Comparison of ENCODE assay signal across 14 cellular contexts in genomic region chr1:167056529-167057296, GRCh38. TPM values are rescaled to one million over a fixed set of nuclear protein-coding genes. Genes with fewer than 3 reads are reported as not detected.
DNase-seq lines count a peak whose midpoint lies in the region; ATAC-seq and TF ChIP-seq lines count a peak whose summit lies in the region.
"Had no signal": no experiment of that assay in that cellular context is flagged by ENCODE, and none has a peak within 500 bp of the region (broad histone marks: within the 10 kb centered on the region; RNA-seq: fewer than 3 reads in every experiment).

No MANE protein-coding gene starts in this region.

- H3K23ac ChIP-seq in IMR-90 (ENCODE audit: low read depth, low read length) = no peak overlapping the region
- peak overlapping the region; percentile 76 for H3K23ac ChIP-seq in trophoblast cell (ENCODE audit: low read length)

- dilution Hi-C loops in IMR-90 (cut with HindIII; ENCODE audit: low sequenced_read_pairs, unreplicated experiment) = no loop called here

- no peak overlapping the region for H4K8ac ChIP-seq in IMR-90 (ENCODE audit: low read depth in 2 of 2, low read length in 2 of 2)
- no peak overlapping the region for H4K8ac ChIP-seq in trophoblast cell (ENCODE audit: low read depth, low read length)

- H2BK15ac ChIP-seq in IMR-90 (ENCODE audit: low read depth, low read length) = no peak overlapping the region

- BruUV-seq in IMR-90 (replicated peaks; lab: Mats Ljungman, UMichigan) (no TSS peak), PC-9 (replicated peaks; lab: Mats Ljungman, UMichigan) (no TSS peak)

- H3K27ac ChIP-seq in IMR-90 (ENCODE audit: insufficient read depth, low read length) (no peak overlapping the region), PC-9 (no peak overlapping the region), trophoblast cell (ENCODE audit: low read depth, low read length) (no peak overlapping the region)
- H3K27ac ChIP-seq: gastrocnemius medialis, right atrium auricular region, WERI-Rb-1 had no signal

- H2BK5ac ChIP-seq in IMR-90 (ENCODE audit: low read depth, low read length, poor library complexity, severe bottlenecking) (peak overlapping the region; percentile 91), trophoblast cell (ENCODE audit: low read depth, low read length, poor library complexity) (no peak overlapping the region)

- intact Hi-C loops in activated CD4-positive, alpha-beta T cell treated with anti-CD3 and anti-CD28 coated beads for 36 hours (cut with DNase I, micrococcal nuclease) = loop anchor here (5.0 kb wide), 2 partner anchors 84 to 219 kb away; partner anchors contain the start of gene POGK (in 1 of the 2)
- intact Hi-C loops in IMR-90 (cut with micrococcal nuclease) (loop anchor here (5.0 kb wide), 1 partner anchor 569 kb away; no protein-coding TSS in a partner anchor), PC-9 (cut with micrococcal nuclease; ENCODE audit: unreplicated experiment) (loop anchor here (1.0 to 5.0 kb wide), 2 partner anchors 146 to 1454 kb away; no protein-coding TSS in a partner anchor)

- in situ Hi-C loops in IMR-90 (cut with MboI; ENCODE audit: low sequenced_read_pairs) = loop anchor here (10.0 kb wide), 2 partner anchors 142 to 582 kb away; no protein-coding TSS in a partner anchor

- CTCF ChIA-PET in activated CD4-positive, alpha-beta T cell treated with anti-CD3 and anti-CD28 coated beads for 36 hours (lab: Charles Lee) = interaction anchor here (0.8 to 11.2 kb wide), 14 partner anchors 10 to 471 kb away, joined by 3 to 541 read pairs (median 4); partner anchors contain the start of gene TADA1
- CTCF ChIA-PET in IMR-90 (lab: Yijun Ruan, JAX) = interaction anchor here (0.8 to 4.8 kb wide), 4 partner anchors 147 to 484 kb away, joined by 3 to 41 read pairs (median 3); no protein-coding TSS in a partner anchor
- CTCF ChIA-PET in PC-9 (lab: Charles Lee) = interaction anchor here (0.7 to 1.4 kb wide), 7 partner anchors 131 to 1352 kb away, joined by 3 to 9 read pairs (median 3); no protein-coding TSS in a partner anchor

- H3K9me1 ChIP-seq in IMR-90 (ENCODE audit: insufficient read depth, low read length) = peaks cover 6% of the 10 kb centered on the region; the same call in 1 of the 2 replicates

- peak overlapping the region; percentile 31 for H2AK9ac ChIP-seq in IMR-90 (replicated peaks; ENCODE audit: low read depth, low read length, poor library complexity)

- no peaks in the 10 kb centered on the region for H3K9me3 Mint-ChIP-seq in activated CD4-positive, alpha-beta T cell treated with anti-CD3 and anti-CD28 coated beads for 36 hours (ENCODE audit: low read depth)

- H3K27ac Mint-ChIP-seq in activated CD4-positive, alpha-beta T cell treated with anti-CD3 and anti-CD28 coated beads for 36 hours = no peak overlapping the region

- H4K20me1 ChIP-seq in IMR-90 (ENCODE audit: insufficient read depth, low read length) = no peaks in the 10 kb centered on the region
- no peaks in the 10 kb centered on the region for H4K20me1 ChIP-seq in PC-9 (ENCODE audit: insufficient read depth)

- H4K91ac ChIP-seq in IMR-90 (ENCODE audit: insufficient read depth, low read depth, low read length) (no peak overlapping the region), trophoblast cell (ENCODE audit: low read depth, low read length) (no peak overlapping the region)

- no peak for TF ChIP-seq POLR2A in IMR-90 (IDR thresholded peaks at IDR 0.05; ENCODE audit: low read depth, low read length)

- H3K9ac ChIP-seq in IMR-90 (ENCODE audit: low read depth, low read length) (no peak overlapping the region), trophoblast cell (ENCODE audit: low read length) (no peak overlapping the region)
- H3K9ac ChIP-seq: SK-N-SH had no signal

- no peaks in the 10 kb centered on the region for H3K27me3 Mint-ChIP-seq in activated CD4-positive, alpha-beta T cell treated with anti-CD3 and anti-CD28 coated beads for 36 hours

- H3K36me3 ChIP-seq in IMR-90 (ENCODE audit: control insufficient read depth, insufficient read depth, low read length) = no peaks in the 10 kb centered on the region
- no peaks in the 10 kb centered on the region for H3K36me3 ChIP-seq in PC-9 (ENCODE audit: low read depth)
- no peaks in the 10 kb centered on the region for H3K36me3 ChIP-seq in trophoblast cell (ENCODE audit: control insufficient read depth in 1 of 2, insufficient read depth in 2 of 2, low read length in 2 of 2)
- H3K36me3 ChIP-seq: gastrocnemius medialis, right atrium auricular region, WERI-Rb-1 had no signal

- ATAC-seq in activated CD4-positive, alpha-beta T cell treated with anti-CD3 and anti-CD28 coated beads for 36 hours = peak; percentile 21
- ATAC-seq in IMR-90 (ENCODE audit: low read depth) = no peak
- ATAC-seq in HG02885 (IDR thresholded peaks at IDR 0.05; ENCODE audit: poor library complexity, unreplicated experiment) = no peak
- no peak for ATAC-seq in HG02763 (IDR thresholded peaks at IDR 0.05; ENCODE audit: unreplicated experiment)
- ATAC-seq in GM21529 (IDR thresholded peaks at IDR 0.05; ENCODE audit: unreplicated experiment) = no peak

- no peak overlapping the region for H3K4me3 ChIP-seq in IMR-90 (ENCODE audit: insufficient read depth, low read depth, low read length)
- H3K4me3 ChIP-seq in PC-9 = no peak overlapping the region
- H3K4me3 ChIP-seq in trophoblast cell (ENCODE audit: low read depth, low read length) = peak overlapping the region; percentile 44
- H3K4me3 ChIP-seq: gastrocnemius medialis, right atrium auricular region had no signal

- TF ChIP-seq CTCF in IMR-90 (conservative IDR thresholded peaks at IDR 0.05; ENCODE audit: low read depth, low read length) (no peak), PC-9 (conservative IDR thresholded peaks at IDR 0.05) (no peak)

- H3K4me2 ChIP-seq in IMR-90 (ENCODE audit: low read depth, low read length) (no peak overlapping the region), PC-9 (peak overlapping the region; percentile 50), trophoblast cell (ENCODE audit: low read length) (no peak overlapping the region)
- H3K4me2 ChIP-seq: SK-N-SH had no signal

- DNase-seq in activated CD4-positive, alpha-beta T cell treated with anti-CD3 and anti-CD28 coated beads for 36 hours = no peak
- DNase-seq in activated CD4-positive, alpha-beta T cell treated with anti-CD3 and anti-CD28 coated beads, Interleukin-2, amount 50 U/mL, for 4 hours = no peak
- no peak for DNase-seq in IMR-90
- no peak for DNase-seq in PC-9
- no peak for DNase-seq in trophoblast cell
- DNase-seq: aorta, kidney had no signal

- WGBS in IMR-90 (ENCODE audit: extremely low coverage in 2 of 2, insufficient read length in 1 of 2), 2 experiments = no CpG with 5 or more reads among the region's 10 CpGs
- 100% methylated on average over 2 of the region's 10 CpGs for WGBS in trophoblast cell (ENCODE audit: extremely low coverage, insufficient coverage, insufficient read length)

- no peak overlapping the region for H3K18ac ChIP-seq in IMR-90 (ENCODE audit: low read depth, low read length)
- no peak overlapping the region for H3K18ac ChIP-seq in trophoblast cell (ENCODE audit: low read length)

- H3K4me1 ChIP-seq in IMR-90 (ENCODE audit: control insufficient read depth, insufficient read depth, low read length) (no peaks in the 10 kb centered on the region), PC-9 (replicated peaks; ENCODE audit: insufficient read depth) (no peaks in the 10 kb centered on the region; the same call in 1 of the 2 replicates), trophoblast cell (ENCODE audit: control insufficient read depth in 1 of 2, insufficient read depth in 2 of 2, low read length in 2 of 2) (peaks cover 0 to 2% of the 10 kb centered on the region in 2 experiments)

- H3K79me2 ChIP-seq in PC-9 (ENCODE audit: low read depth) (no peaks in the 10 kb centered on the region), trophoblast cell (ENCODE audit: control insufficient read depth, insufficient read depth, low read length, poor library complexity) (no peaks in the 10 kb centered on the region)

- H2AFZ ChIP-seq in IMR-90 (replicated peaks; ENCODE audit: low read length, poor library complexity) (no peak overlapping the region), PC-9 (0 out of 2 replicates have a peak overlapping the region, but pooled peaks have one; percentile 29), trophoblast cell (ENCODE audit: insufficient read depth, low read length, poor library complexity) (no peak overlapping the region)

- H3K14ac ChIP-seq in IMR-90 (replicated peaks; ENCODE audit: low read depth, low read length) = no peak overlapping the region
- H3K14ac ChIP-seq in trophoblast cell (ENCODE audit: low read length) = no peak overlapping the region

- no peak overlapping the region for H3K56ac ChIP-seq in IMR-90 (ENCODE audit: extremely low read depth, insufficient read depth, low read length)

- H3K9me2 ChIP-seq in PC-9 (ENCODE audit: insufficient read depth) = no peaks in the 10 kb centered on the region
- H3K9me2 ChIP-seq: SK-N-SH had no signal

- H2AK5ac ChIP-seq in IMR-90 (ENCODE audit: low read depth, low read length) (no peak overlapping the region), trophoblast cell (ENCODE audit: low read length) (no peak overlapping the region)

- H2BK20ac ChIP-seq in IMR-90 (ENCODE audit: low read depth, low read length) = no peak overlapping the region

- H4K12ac ChIP-seq in trophoblast cell (ENCODE audit: low read depth, low read length) = no peak overlapping the region

- POLR2A ChIA-PET in activated CD4-positive, alpha-beta T cell treated with anti-CD3 and anti-CD28 coated beads for 36 hours (lab: Charles Lee) = no interaction called here
- POLR2A ChIA-PET in IMR-90 (lab: Charles Lee; ENCODE audit: unreplicated experiment) = no interaction called here
- POLR2A ChIA-PET in PC-9 (lab: Charles Lee; ENCODE audit: unreplicated experiment) = no interaction called here

- peaks cover 4% of the 10 kb centered on the region; the same call in 1 of the 2 replicates for H3F3A ChIP-seq in PC-9 (ENCODE audit: insufficient read depth, low read depth)

- H2BK12ac ChIP-seq in trophoblast cell (ENCODE audit: low read length) = no peak overlapping the region

- peaks cover 7% of the 10 kb centered on the region for H3K4me1 Mint-ChIP-seq in activated CD4-positive, alpha-beta T cell treated with anti-CD3 and anti-CD28 coated beads for 36 hours

- H3K36me3 Mint-ChIP-seq in activated CD4-positive, alpha-beta T cell treated with anti-CD3 and anti-CD28 coated beads for 36 hours (ENCODE audit: low read depth) = no peaks in the 10 kb centered on the region

- no peak for TF ChIP-seq RAD21 in IMR-90 (IDR thresholded peaks at IDR 0.05; ENCODE audit: low read length)

- no peaks in the 10 kb centered on the region for H3K79me1 ChIP-seq in IMR-90 (ENCODE audit: low read depth in 1 of 2, low read length in 2 of 2)
- peaks cover 2% of the 10 kb centered on the region for H3K79me1 ChIP-seq in trophoblast cell (ENCODE audit: low read length)

- H4K5ac ChIP-seq in IMR-90 (ENCODE audit: low read depth, low read length) = no peak overlapping the region

- no peak overlapping the region for H3K4me3 Mint-ChIP-seq in activated CD4-positive, alpha-beta T cell treated with anti-CD3 and anti-CD28 coated beads for 36 hours

- H3K27me3 ChIP-seq in IMR-90 (ENCODE audit: control insufficient read depth, insufficient read depth, low read length) (no peaks in the 10 kb centered on the region), PC-9 (ENCODE audit: insufficient read depth, low read depth) (no peaks in the 10 kb centered on the region), trophoblast cell (ENCODE audit: insufficient read depth, low read length) (no peaks in the 10 kb centered on the region)
- H3K27me3 ChIP-seq: gastrocnemius medialis, right atrium auricular region had no signal

- no peak overlapping the region for H3K4ac ChIP-seq in IMR-90 (ENCODE audit: low read depth, low read length)
- no peak overlapping the region for H3K4ac ChIP-seq in trophoblast cell (ENCODE audit: low read depth, low read length)

- no peak overlapping the region for H2BK120ac ChIP-seq in IMR-90 (ENCODE audit: low read depth, low read length)
- H2BK120ac ChIP-seq in trophoblast cell (ENCODE audit: insufficient read depth, low read length, poor library complexity) = no peak overlapping the region

- H3K9me3 ChIP-seq in IMR-90 (ENCODE audit: control insufficient read depth, insufficient read depth, low read length) = no peaks in the 10 kb centered on the region
- no peaks in the 10 kb centered on the region for H3K9me3 ChIP-seq in PC-9 (ENCODE audit: insufficient read depth, low read depth)
- H3K9me3 ChIP-seq in trophoblast cell (ENCODE audit: insufficient read depth, low read depth, low read length) = peaks cover 6% of the 10 kb centered on the region
- H3K9me3 ChIP-seq: gastrocnemius medialis, right atrium auricular region, SK-N-SH had no signal

RNA-seq across cellular contexts. Expression of gene GPA33, which starts 33.5 kb away (rescaled TPM):
- total RNA-seq in activated CD4-positive, alpha-beta T cell treated with anti-CD3 and anti-CD28 coated beads for 36 hours = under 1 TPM; 0.39 to 0.56 TPM
- total RNA-seq in IMR-90 (2012; rRNA removed) = not detected in 2 replicates
- not detected in 2 replicates for polyA plus RNA-seq in IMR-90 (2012; rRNA removed)
- not detected in 2 replicates for polyA plus RNA-seq in IMR-90 (2012; cell fraction: cytosol; rRNA removed)
- polyA plus RNA-seq in IMR-90 (2012; cell fraction: nucleus; rRNA removed; ENCODE audit: low replicate concordance) = not detected in 2 replicates
- total RNA-seq in PC-9 (2021) = not detected in 2 replicates
- 3.2 TPM in 2 replicates for polyA plus RNA-seq in trophoblast cell (2013)
- total RNA-seq: aorta had no signal
- polyA plus RNA-seq: SK-N-SH had no signal

RNA-seq across cellular contexts. Expression of gene STYXL2, which starts 37.2 kb away (rescaled TPM):
- total RNA-seq in activated CD4-positive, alpha-beta T cell treated with anti-CD3 and anti-CD28 coated beads for 36 hours = not detected
- not detected in 2 replicates for total RNA-seq in IMR-90 (2012; rRNA removed)
- polyA plus RNA-seq in IMR-90 (2012; rRNA removed) = not detected in 2 replicates
- polyA plus RNA-seq in IMR-90 (2012; cell fraction: cytosol; rRNA removed) = not detected in 2 replicates
- 0.01 TPM in 1 of 2 replicates, not detected in the other for polyA plus RNA-seq in IMR-90 (2012; cell fraction: nucleus; rRNA removed; ENCODE audit: low replicate concordance)
- not detected in 2 replicates for total RNA-seq in PC-9 (2021)
- polyA plus RNA-seq in trophoblast cell (2013) = 0.57 and 0.61 TPM in 2 replicates
- polyA plus RNA-seq: SK-N-SH had no signal
